1 cellular context compared by ENCODE assay signal in the genomic region with DNA sequence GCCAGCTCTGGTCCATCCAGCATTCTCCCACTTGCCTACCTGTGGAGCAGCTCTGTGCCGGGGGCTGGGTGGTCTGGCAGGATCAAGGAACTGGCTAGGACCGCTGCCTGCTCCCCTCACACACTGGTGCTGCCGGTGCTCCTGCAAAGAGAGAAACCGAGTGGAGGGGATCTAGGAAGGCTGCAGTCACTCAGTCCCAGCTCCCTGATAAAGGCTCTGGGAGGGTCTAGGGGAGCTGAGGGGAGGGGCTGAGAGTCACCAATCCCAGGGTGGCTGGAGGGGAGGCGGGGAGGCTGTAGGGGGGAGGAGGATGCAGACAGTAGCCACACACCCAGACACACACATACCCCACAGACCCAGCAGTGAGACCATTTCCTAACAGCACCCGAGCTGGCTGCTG.
TF ChIP-seq lines count a peak whose summit lies in the region.

Gene TAC3 (minus strand): TSS at position 182 of the 400 bp plus-strand sequence. CDS start 732 bp downstream, outside the sequence.

TF ChIP-seq in SK-N-SH, 30 proteins besides CTCF, POLR2A, EP300 and RAD21:
- TF ChIP-seq REST (IDR thresholded peaks at IDR 0.05; ENCODE audit: low read depth, low read length): no peak
- TF ChIP-seq TCF12 (IDR thresholded peaks at IDR 0.05): no peak
- TF ChIP-seq MEF2A (IDR thresholded peaks at IDR 0.05; ENCODE audit: borderline replicate concordance, low read depth): no peak
- TF ChIP-seq FOXM1 (IDR thresholded peaks at IDR 0.05; ENCODE audit: low read depth): no peak
- TF ChIP-seq, protein P1, sequence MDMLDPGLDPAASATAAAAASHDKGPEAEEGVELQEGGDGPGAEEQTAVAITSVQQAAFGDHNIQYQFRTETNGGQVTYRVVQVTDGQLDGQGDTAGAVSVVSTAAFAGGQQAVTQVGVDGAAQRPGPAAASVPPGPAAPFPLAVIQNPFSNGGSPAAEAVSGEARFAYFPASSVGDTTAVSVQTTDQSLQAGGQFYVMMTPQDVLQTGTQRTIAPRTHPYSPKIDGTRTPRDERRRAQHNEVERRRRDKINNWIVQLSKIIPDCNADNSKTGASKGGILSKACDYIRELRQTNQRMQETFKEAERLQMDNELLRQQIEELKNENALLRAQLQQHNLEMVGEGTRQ (IDR thresholded peaks at IDR 0.05; ENCODE audit: borderline replicate concordance, low read depth, low read length): no peak
- no peak for TF ChIP-seq POLR2AphosphoS5 (IDR thresholded peaks at IDR 0.05; ENCODE audit: low read depth, low read length)
- no peak for TF ChIP-seq MXI1 (IDR thresholded peaks at IDR 0.05; ENCODE audit: low read depth, low read length)
- no peak for TF ChIP-seq GATA2 (CRISPR knock-in tag; IDR thresholded peaks at IDR 0.05)
- TF ChIP-seq TEAD4 (IDR thresholded peaks at IDR 0.05; ENCODE audit: borderline replicate concordance, insufficient read depth): no peak
- no peak for TF ChIP-seq EZH2phosphoT487 (IDR thresholded peaks at IDR 0.05; ENCODE audit: borderline replicate concordance, low read depth)
- no peak for TF ChIP-seq RCOR1 (IDR thresholded peaks at IDR 0.05; ENCODE audit: low read length)
- no peak for TF ChIP-seq SIN3A (IDR thresholded peaks at IDR 0.05; ENCODE audit: borderline replicate concordance, low read depth, low read length)
- TF ChIP-seq GABPA (IDR thresholded peaks at IDR 0.05; ENCODE audit: low read depth): no peak
- TF ChIP-seq JUND (IDR thresholded peaks at IDR 0.05): no peak
- no peak for TF ChIP-seq PBX3 (IDR thresholded peaks at IDR 0.05)
- TF ChIP-seq, protein P2, sequence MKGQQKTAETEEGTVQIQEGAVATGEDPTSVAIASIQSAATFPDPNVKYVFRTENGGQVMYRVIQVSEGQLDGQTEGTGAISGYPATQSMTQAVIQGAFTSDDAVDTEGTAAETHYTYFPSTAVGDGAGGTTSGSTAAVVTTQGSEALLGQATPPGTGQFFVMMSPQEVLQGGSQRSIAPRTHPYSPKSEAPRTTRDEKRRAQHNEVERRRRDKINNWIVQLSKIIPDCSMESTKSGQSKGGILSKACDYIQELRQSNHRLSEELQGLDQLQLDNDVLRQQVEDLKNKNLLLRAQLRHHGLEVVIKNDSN (IDR thresholded peaks at IDR 0.05; ENCODE audit: borderline replicate concordance, low read depth): no peak
- no peak for TF ChIP-seq NFIC (IDR thresholded peaks at IDR 0.05; ENCODE audit: borderline replicate concordance)
- no peak for TF ChIP-seq FOSL2 (IDR thresholded peaks at IDR 0.05; ENCODE audit: borderline replicate concordance, low read depth)
- TF ChIP-seq RXRA (IDR thresholded peaks at IDR 0.05; ENCODE audit: borderline replicate concordance, low read depth): no peak
TF ChIP-seq in SK-N-SH: peak in this region for 0.
